13 cellular contexts compared by ENCODE assay signal in genomic region chr22:30204742-30205111, GRCh38. TPM values are rescaled to one million over a fixed set of nuclear protein-coding genes. Genes with fewer than 3 reads are reported as not detected.
A peak's percentile ranks its signal among the peaks of the same experiment; 100 is the strongest.
DNase-seq lines count a peak whose midpoint lies in the region; ATAC-seq, FAIRE-seq and TF ChIP-seq lines count a peak whose summit lies in the region.
"Had no signal": no experiment of that assay in that cellular context is flagged by ENCODE, and none has a peak within 500 bp of the region (broad histone marks: within the 10 kb centered on the region; RNA-seq: fewer than 3 reads in every experiment).

No MANE protein-coding gene starts in this region.

- peak overlapping the region; percentile 97 for H3K9ac ChIP-seq in PC-3 (ENCODE audit: low read length)

- DNase-seq in Caco-2 (no peak), PC-3 (no peak), fibroblast of gingiva (ENCODE audit: low read depth) (peak; percentile 96), prostate gland (ENCODE audit: low spot score) (peak; percentile 56), NCI-H524 treated with DMSO at 0.1 percent for 48 hours (lab: John Stamatoyannopoulos, UW) (no peak), RCC 7860 (ENCODE audit: low spot score) (no peak), NOMO-1 (lab: John Stamatoyannopoulos, UW; ENCODE audit: unreplicated experiment in 2 of 2) (no peak), HUDEP-2 (lab: John Stamatoyannopoulos, UW; ENCODE audit: unreplicated experiment in 76 of 76) (no peak)
- DNase-seq: activated T-cell treated with anti-CD3 and anti-CD28 coated beads, Interleukin-2, amount 50 U/mL, for 72 hours; effector CD8-positive, alpha-beta T cell; NCI-H1930 had no signal

- no peak for TF ChIP-seq POLR2A in prostate gland (IDR thresholded peaks at IDR 0.05)

- H3K9me2 ChIP-seq in PC-3 (replicated peaks; ENCODE audit: low read length), result no peaks in the 10 kb centered on the region

- 25% methylated on average over 10 of the region's 10 CpGs for WGBS in prostate gland

- H3K36me3 ChIP-seq in Caco-2 (ENCODE audit: control insufficient read depth, insufficient read depth, low read length) (no peaks in the 10 kb centered on the region), PC-3 (ENCODE audit: low read depth, low read length) (no peaks in the 10 kb centered on the region), prostate gland (no peaks in the 10 kb centered on the region)

- H3K27me3 Mint-ChIP-seq in Caco-2 (ENCODE audit: insufficient read depth, unreplicated experiment), result no peaks in the 10 kb centered on the region

- H3K36me3 Mint-ChIP-seq in Caco-2 (ENCODE audit: insufficient read depth, unreplicated experiment), result peaks cover 12% of the 10 kb centered on the region

- TF ChIP-seq CTCF in Caco-2 (IDR thresholded peaks at IDR 0.05; ENCODE audit: insufficient read depth in 1 of 2, low read depth in 1 of 2, low read length in 1 of 2, severe bottlenecking in 1 of 2, unreplicated experiment in 1 of 2) (no peak), PC-3 (conservative IDR thresholded peaks at IDR 0.05; ENCODE audit: low read depth, low read length) (no peak), prostate gland (IDR thresholded peaks at IDR 0.05) (no peak)

- intact Hi-C loops in Caco-2 (cut with micrococcal nuclease; ENCODE audit: unreplicated experiment), result loop anchor here (1.0 kb wide), 1 partner anchor 77 kb away; no protein-coding TSS in a partner anchor
- intact Hi-C loops in PC-3 (cut with micrococcal nuclease), result loop anchor here (1.0 to 5.0 kb wide), 2 partner anchors 8 to 92 kb away; no protein-coding TSS in a partner anchor
- intact Hi-C loops in prostate gland (cut with DNase I), result no loop called here

- no peak overlapping the region for H3K4me3 Mint-ChIP-seq in Caco-2 (ENCODE audit: unreplicated experiment)
- H3K4me3 Mint-ChIP-seq: activated T-cell treated with anti-CD3 and anti-CD28 coated beads, Interleukin-2, amount 50 U/mL, for 72 hours; T-helper 1 cell treated with Interleukin-12 subunit alpha and Interleukin-12 subunit beta and Interleukin-4 antibody, amounts not matched to agents 30 μg/mL and 1 μg/mL, for 36 hours had no signal

- H3K9me3 ChIP-seq in Caco-2 (no peaks in the 10 kb centered on the region), PC-3 (ENCODE audit: low read length) (peaks cover 3% of the 10 kb centered on the region; the same call in 1 of the 2 replicates), prostate gland (no peaks in the 10 kb centered on the region)

- no peak for ATAC-seq in PC-3
- ATAC-seq: activated T-cell treated with anti-CD3 and anti-CD28 coated beads, Interleukin-2, amount 50 U/mL, for 72 hours had no signal

- H2AFZ ChIP-seq in PC-3 (ENCODE audit: low read length), result no peak overlapping the region

- H3K79me2 ChIP-seq in PC-3 (ENCODE audit: low read length), result peaks cover 20% of the 10 kb centered on the region; the same call in 1 of the 2 replicates

- peaks cover 48% of the 10 kb centered on the region for H3K4me1 ChIP-seq in Caco-2
- H3K4me1 ChIP-seq in PC-3 (ENCODE audit: insufficient read depth, low read length), result peaks cover 74% of the 10 kb centered on the region
- peaks cover 4% of the 10 kb centered on the region for H3K4me1 ChIP-seq in prostate gland (replicated peaks)

- H3F3A ChIP-seq in PC-3 (ENCODE audit: low read length, unreplicated experiment), result peaks cover 28% of the 10 kb centered on the region

- H3K27me3 ChIP-seq in Caco-2 (replicated peaks; ENCODE audit: control insufficient read depth, insufficient read depth, low read length), result no peaks in the 10 kb centered on the region
- H3K27me3 ChIP-seq in PC-3 (ENCODE audit: low read length), result no peaks in the 10 kb centered on the region
- H3K27me3 ChIP-seq in prostate gland (replicated peaks; ENCODE audit: insufficient read depth), result no peaks in the 10 kb centered on the region

- H3K4me2 ChIP-seq in PC-3 (ENCODE audit: low read length), result no peak overlapping the region

- H4K20me1 ChIP-seq in PC-3 (ENCODE audit: low read length), result no peaks in the 10 kb centered on the region

- peaks cover 38% of the 10 kb centered on the region for H3K4me1 Mint-ChIP-seq in Caco-2 (ENCODE audit: low read depth, unreplicated experiment)

- no peak for FAIRE-seq in RCC 7860 (lab: Jason Lieb, UNC)
- FAIRE-seq: G401.6 had no signal

- CTCF ChIA-PET in Caco-2 (lab: Charles Lee) (no interaction called here), PC-3 (lab: Charles Lee) (no interaction called here)

- POLR2A ChIA-PET in Caco-2 (lab: Charles Lee), result interaction anchor here (1.3 kb wide), 1 partner anchor 9 kb away, joined by 4 read pairs; no protein-coding TSS in a partner anchor
- POLR2A ChIA-PET in PC-3 (lab: Charles Lee; ENCODE audit: unreplicated experiment), result interaction anchor here (0.7 to 1.0 kb wide), 2 partner anchors 8 to 49 kb away, joined by 4 read pairs; no protein-coding TSS in a partner anchor

- BruUV-seq in Caco-2 (replicated peaks; lab: Mats Ljungman, UMichigan) (no TSS peak), PC-3 (replicated peaks; lab: Mats Ljungman, UMichigan) (no TSS peak)

- H3K27ac Mint-ChIP-seq in Caco-2 (ENCODE audit: unreplicated experiment), result peak overlapping the region; percentile 62
- H3K27ac Mint-ChIP-seq: activated T-cell treated with anti-CD3 and anti-CD28 coated beads, Interleukin-2, amount 50 U/mL, for 72 hours; T-helper 1 cell treated with Interleukin-12 subunit alpha and Interleukin-12 subunit beta and Interleukin-4 antibody, amounts not matched to agents 30 μg/mL and 1 μg/mL, for 36 hours had no signal

- no peaks in the 10 kb centered on the region for H3K9me3 Mint-ChIP-seq in Caco-2 (ENCODE audit: unreplicated experiment)
- H3K9me3 Mint-ChIP-seq: activated T-cell treated with anti-CD3 and anti-CD28 coated beads, Interleukin-2, amount 50 U/mL, for 72 hours had no signal

- no peak overlapping the region for H3K4me3 ChIP-seq in Caco-2 (ENCODE audit: low read depth, low read length)
- no peak overlapping the region for H3K4me3 ChIP-seq in PC-3 (ENCODE audit: low read length)
- H3K4me3 ChIP-seq in prostate gland, result no peak overlapping the region

- peak overlapping the region; percentile 100 for H3K27ac ChIP-seq in PC-3 (ENCODE audit: low read length)
- peak overlapping the region; percentile 6 to 36 for H3K27ac ChIP-seq in prostate gland

RNA-seq across cellular contexts. Expression of gene LIF, which starts 41.8 kb away (rescaled TPM):
- total RNA-seq in Caco-2 (2022) (8.0 and 9.7 TPM in 2 replicates), PC-3 (2014; rRNA removed) (64.1 and 71.6 TPM in 2 replicates), prostate gland (under 1 TPM; 0.40 to 0.59 TPM)

Comparison
In these comparisons a context has a peak if more than half of its experiments do, and no peak if none do; other contexts are left out.
1. DNase-seq: peak in fibroblast of gingiva (single experiment) and prostate gland (single experiment); none in Caco-2 (0 of 2), PC-3 (single experiment), NCI-H524 treated with DMSO at 0.1 percent for 48 hours (single experiment), RCC 7860 (single experiment), NOMO-1 (0 of 2) and HUDEP-2 (0 of 76).